ENCODE assay signal across 29 cellular contexts in the genomic region with DNA sequence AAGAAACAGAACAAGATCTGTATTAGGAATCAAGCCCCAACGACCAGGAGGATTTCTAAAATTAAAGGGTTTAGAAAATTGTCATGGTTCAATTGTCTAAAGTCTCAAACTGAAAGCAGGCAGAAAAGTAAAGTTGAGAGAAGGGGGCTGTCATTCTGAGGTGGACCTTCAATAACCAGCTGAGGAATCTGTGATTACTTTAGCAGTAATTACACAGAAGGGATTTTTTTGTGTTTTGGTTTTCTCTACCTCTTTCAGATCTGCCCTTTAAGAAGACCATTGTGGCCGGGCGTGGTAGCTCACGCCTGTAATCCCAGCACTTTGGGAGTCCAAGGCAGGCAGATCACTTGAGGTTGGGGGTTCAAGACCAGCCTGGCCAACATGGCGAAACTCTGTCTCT. TPM values are rescaled to one million over a fixed set of nuclear protein-coding genes. Genes with fewer than 3 reads are reported as not detected.
"Had no signal": no experiment of that assay in that cellular context is flagged by ENCODE, and none has a peak within 500 bp of the region (broad histone marks: within the 10 kb centered on the region; RNA-seq: fewer than 3 reads in every experiment).

No MANE protein-coding gene starts in this region.

- H3K27ac Mint-ChIP-seq: nephron progenitor cell; stimulated activated effector memory CD8-positive, alpha-beta T cell treated with anti-CD3 and anti-CD28 coated beads, Interleukin-12 subunit alpha, Interleukin-12 subunit beta, amount 100 ng/mL, for 72 hours; stimulated activated naive CD8-positive, alpha-beta T cell treated with anti-CD3 and anti-CD28 coated beads, Interleukin-15, Interleukin-2, amounts not matched to agents 100 ng/mL and 50 ng/mL, for 24 hours had no signal

- H3K4me3 Mint-ChIP-seq: effector memory CD8-positive, alpha-beta T cell; nephron progenitor cell; stimulated activated effector memory CD8-positive, alpha-beta T cell treated with anti-CD3 and anti-CD28 coated beads, Interleukin-12 subunit alpha, Interleukin-12 subunit beta, amount 100 ng/mL, for 72 hours; stimulated activated naive CD8-positive, alpha-beta T cell treated with anti-CD3 and anti-CD28 coated beads, Interleukin-15, Interleukin-2, amounts not matched to agents 100 ng/mL and 50 ng/mL, for 24 hours had no signal

- H3K4me1 Mint-ChIP-seq: nephron progenitor cell had no signal

- H3K27me3 Mint-ChIP-seq: effector memory CD8-positive, alpha-beta T cell; naive thymus-derived CD8-positive, alpha-beta T cell; stimulated activated naive CD8-positive, alpha-beta T cell treated with anti-CD3 and anti-CD28 coated beads, Interleukin-15, Interleukin-2, amounts not matched to agents 100 ng/mL and 50 ng/mL, for 24 hours had no signal

- H3K4me3 ChIP-seq: esophagus squamous epithelium, lung, ovary, psoas muscle, sigmoid colon, suprapubic skin, transverse colon, upper lobe of right lung, uterus had no signal

- ATAC-seq: effector memory CD8-positive, alpha-beta T cell; left ventricle myocardium superior; naive thymus-derived CD8-positive, alpha-beta T cell; psoas muscle; right cardiac atrium; stimulated activated effector memory CD8-positive, alpha-beta T cell treated with anti-CD3 and anti-CD28 coated beads, Interleukin-12 subunit alpha, Interleukin-12 subunit beta, amount 100 ng/mL, for 72 hours; upper lobe of right lung had no signal

- DNase-seq: cortex of kidney; effector memory CD8-positive, alpha-beta T cell; erythroblast; esophagus squamous epithelium; foreskin melanocyte; hypothalamus; left ventricle myocardium superior; mesendoderm; midbrain; naive thymus-derived CD8-positive, alpha-beta T cell; nephron progenitor cell; nucleus accumbens; ovary; posterior cingulate gyrus; psoas muscle; right cardiac atrium; sigmoid colon; stimulated activated CD4-positive, alpha-beta T cell treated with anti-CD3 and anti-CD28 coated beads, Interleukin-2, amount 100 ng/mL, for 24 hours; stimulated activated CD4-positive, alpha-beta T cell treated with anti-CD3 and anti-CD28 coated beads, Interleukin-4, amount 100 ng/mL, for 24 hours; transverse colon; upper lobe of right lung; uterus had no signal

- H3K9me3 Mint-ChIP-seq: effector memory CD8-positive, alpha-beta T cell; naive thymus-derived CD8-positive, alpha-beta T cell; stimulated activated effector memory CD8-positive, alpha-beta T cell treated with anti-CD3 and anti-CD28 coated beads, Interleukin-12 subunit alpha, Interleukin-12 subunit beta, amount 100 ng/mL, for 72 hours; stimulated activated naive CD8-positive, alpha-beta T cell treated with anti-CD3 and anti-CD28 coated beads, Interleukin-15, Interleukin-2, amounts not matched to agents 100 ng/mL and 50 ng/mL, for 24 hours had no signal

RNA-seq across cellular contexts. Expression of a gene that starts 42.1 kb away (rescaled TPM):
- total RNA-seq: dermis microvascular lymphatic vessel endothelial cell, left ventricle myocardium superior, psoas muscle, renal cortical epithelial cell, skeletal muscle tissue had no signal
